1 cellular context compared by ENCODE assay signal in genomic region chr4:41853973-41854372, GRCh38.
TF ChIP-seq lines count a peak whose summit lies in the region.

No MANE protein-coding gene starts in this region.

TF ChIP-seq in K562, 482 proteins besides CTCF, POLR2A, EP300 and RAD21 (continued from another document):
- TF ChIP-seq DIDO1 (tag; IDR thresholded peaks at IDR 0.05; ENCODE audit: low read depth) (no peak), RAD51 (IDR thresholded peaks at IDR 0.05; ENCODE audit: borderline replicate concordance, low read depth) (no peak), CTCFL (IDR thresholded peaks at IDR 0.05; ENCODE audit: borderline replicate concordance, insufficient read depth, low read depth, low read length, poor library complexity, severe bottlenecking) (no peak), ZNF436 (CRISPR knock-in tag; IDR thresholded peaks at IDR 0.05) (no peak)
